ENCODE assay signal across 26 cellular contexts in the genomic region with DNA sequence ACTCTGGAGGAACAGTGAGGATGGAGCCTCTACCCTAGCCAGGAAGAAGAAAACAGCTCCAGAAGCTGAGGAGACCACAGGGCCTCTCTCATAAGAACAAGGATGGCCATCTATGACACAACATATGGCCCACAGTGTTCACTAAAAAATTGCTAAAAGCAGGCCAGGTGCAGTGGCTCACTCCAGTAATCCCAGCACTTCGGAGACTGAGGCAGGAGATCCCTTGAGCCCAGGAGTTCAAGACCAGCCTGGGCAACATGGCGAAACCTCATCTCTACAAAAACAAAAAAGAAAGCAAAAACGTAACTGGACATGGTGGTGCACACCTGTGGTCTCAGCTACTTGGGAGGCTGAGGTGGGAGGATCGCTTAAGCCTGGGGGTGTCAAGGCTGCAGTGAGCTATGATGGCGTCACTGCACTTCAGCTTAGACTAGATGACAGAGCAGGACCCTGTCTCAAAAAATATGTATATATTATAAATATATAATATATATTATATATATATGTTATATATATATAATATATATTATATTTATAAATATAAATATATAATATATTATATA.
A peak's percentile ranks its signal among the peaks of the same experiment; 100 is the strongest.
DNase-seq lines count a peak whose midpoint lies in the region; ATAC-seq and TF ChIP-seq lines count a peak whose summit lies in the region.
"Had no signal": no experiment of that assay in that cellular context is flagged by ENCODE, and none has a peak within 500 bp of the region (broad histone marks: within the 10 kb centered on the region; RNA-seq: fewer than 3 reads in every experiment).

No MANE protein-coding gene starts in this region.

- H2BK20ac ChIP-seq in IMR-90 (ENCODE audit: low read depth, low read length): no peak overlapping the region

- ATAC-seq in IMR-90 (ENCODE audit: low read depth): no peak
- ATAC-seq: left ventricle myocardium superior, WTC11 had no signal

- H3K23ac ChIP-seq in IMR-90 (ENCODE audit: low read depth, low read length): no peak overlapping the region

- H3K4ac ChIP-seq in IMR-90 (ENCODE audit: low read depth, low read length): no peak overlapping the region

- intact Hi-C loops in IMR-90 (cut with micrococcal nuclease): no loop called here
- intact Hi-C loops in dendritic cell treated with granulocyte-macrophage colony-stimulating factor and Interleukin-4, amounts not matched to agents 40 ng/mL and 50 ng/mL, for 4 days (cut with micrococcal nuclease): no loop called here

- no peak overlapping the region for H3K4me2 ChIP-seq in IMR-90 (ENCODE audit: low read depth, low read length)
- H3K4me2 ChIP-seq: KMS-11, smooth muscle cell had no signal

- peaks cover 25% of the 10 kb centered on the region for H3K4me1 Mint-ChIP-seq in activated T-cell treated with anti-CD3 and anti-CD28 coated beads, Interleukin-2, amount 50 U/mL, for 24 hours (ENCODE audit: low read depth)
- peaks cover 31% of the 10 kb centered on the region for H3K4me1 Mint-ChIP-seq in dendritic cell treated with granulocyte-macrophage colony-stimulating factor and Interleukin-4, amounts not matched to agents 40 ng/mL and 50 ng/mL, for 4 days (ENCODE audit: low read depth)
- H3K4me1 Mint-ChIP-seq: natural killer cell had no signal

- no peak overlapping the region for H3K56ac ChIP-seq in IMR-90 (ENCODE audit: extremely low read depth, insufficient read depth, low read length)

- no CpG with 5 or more reads among the region's 5 CpGs for WGBS in IMR-90 (ENCODE audit: extremely low coverage in 2 of 2, insufficient read length in 1 of 2), 2 experiments

- H2AK9ac ChIP-seq in IMR-90 (replicated peaks; ENCODE audit: low read depth, low read length, poor library complexity): no peak overlapping the region

- no peak overlapping the region for H3K27ac ChIP-seq in IMR-90 (ENCODE audit: insufficient read depth, low read length)
- H3K27ac ChIP-seq: brain microvascular endothelial cell, KMS-11 had no signal

- H3K14ac ChIP-seq in IMR-90 (replicated peaks; ENCODE audit: low read depth, low read length): no peak overlapping the region

- peaks cover 10% of the 10 kb centered on the region; the same call in 1 of the 2 replicates for H3K9me1 ChIP-seq in IMR-90 (ENCODE audit: insufficient read depth, low read length)

- no peak for TF ChIP-seq RAD21 in IMR-90 (IDR thresholded peaks at IDR 0.05; ENCODE audit: low read length)

- no peak for TF ChIP-seq CTCF in IMR-90 (conservative IDR thresholded peaks at IDR 0.05; ENCODE audit: low read depth, low read length)

- H4K8ac ChIP-seq in IMR-90 (ENCODE audit: low read depth in 2 of 2, low read length in 2 of 2): no peak overlapping the region

- 0 out of 2 replicates have a peak overlapping the region, but pooled peaks have one; percentile 61 for H2AK5ac ChIP-seq in IMR-90 (ENCODE audit: low read depth, low read length)

- H3K9me3 ChIP-seq in IMR-90 (ENCODE audit: control insufficient read depth, insufficient read depth, low read length): no peaks in the 10 kb centered on the region

- TF ChIP-seq POLR2A in IMR-90 (IDR thresholded peaks at IDR 0.05; ENCODE audit: low read depth, low read length): no peak

- POLR2A ChIA-PET in IMR-90 (lab: Charles Lee; ENCODE audit: unreplicated experiment): no interaction called here

- no peaks in the 10 kb centered on the region for H3K36me3 ChIP-seq in IMR-90 (ENCODE audit: control insufficient read depth, insufficient read depth, low read length)
- H3K36me3 ChIP-seq: brain microvascular endothelial cell had no signal

- no peak overlapping the region for H3K27ac Mint-ChIP-seq in activated T-cell treated with anti-CD3 and anti-CD28 coated beads, Interleukin-2, amount 50 U/mL, for 24 hours
- peak overlapping the region; percentile 52 for H3K27ac Mint-ChIP-seq in dendritic cell treated with granulocyte-macrophage colony-stimulating factor and Interleukin-4, amounts not matched to agents 40 ng/mL and 50 ng/mL, for 4 days
- H3K27ac Mint-ChIP-seq: natural killer cell, WTC11 had no signal

- peak; percentile 30 for DNase-seq in activated T-cell treated with anti-CD3 and anti-CD28 coated beads, Interleukin-2, amount 50 U/mL, for 24 hours
- DNase-seq in activated T-cell treated with anti-CD3 and anti-CD28 coated beads, Interleukin-2, amount 50 U/mL, for 1 hour: no peak
- DNase-seq in IMR-90 (no peak), kidney glomerular epithelial cell (lab: John Stamatoyannopoulos, UW) (no peak), SIG-M5 treated with dmso at 0.1 percent for 504 hours (lab: John Stamatoyannopoulos, UW; ENCODE audit: unreplicated experiment) (no peak), SKM-1 treated with dmso at 0.1 percent for 144 hours (lab: John Stamatoyannopoulos, UW; ENCODE audit: unreplicated experiment) (no peak)
- DNase-seq in stimulated activated CD8-positive, alpha-beta memory T cell treated with anti-CD3 and anti-CD28 coated beads, Interleukin-4, amount 100 ng/mL, for 48 hours: peak; percentile 35
- DNase-seq: activated CD4-positive, alpha-beta T cell treated with anti-CD3 and anti-CD28 coated beads, Interleukin-2, amount 50 U/mL, for 48 hours; activated naive CD4-positive, alpha-beta T cell treated with anti-CD3 and anti-CD28 coated beads for 36 hours; amniotic stem cell; brain microvascular endothelial cell; C1 segment of cervical spinal cord; Calu3; DMS79 treated with DMSO at 0.1 percent for 48 hours; left ventricle myocardium superior; MM.1S; natural killer cell; NCI-H1436; NCI-H2107; NK-92 treated with Interleukin-12 subunit alpha and Interleukin-12 subunit beta, amount 100 ng/mL, for 24 hours; SIG-M5; stimulated activated CD4-positive, alpha-beta T cell treated with anti-CD3 and anti-CD28 coated beads, Interleukin-2, amount 100 ng/mL, for 24 hours had no signal

- dilution Hi-C loops in IMR-90 (cut with HindIII; ENCODE audit: low sequenced_read_pairs, unreplicated experiment): no loop called here

- no peak overlapping the region for H4K91ac ChIP-seq in IMR-90 (ENCODE audit: insufficient read depth, low read depth, low read length)

- no peak overlapping the region for H4K5ac ChIP-seq in IMR-90 (ENCODE audit: low read depth, low read length)

- no peaks in the 10 kb centered on the region for H3K27me3 Mint-ChIP-seq in activated T-cell treated with anti-CD3 and anti-CD28 coated beads, Interleukin-2, amount 50 U/mL, for 24 hours
- H3K27me3 Mint-ChIP-seq in dendritic cell treated with granulocyte-macrophage colony-stimulating factor and Interleukin-4, amounts not matched to agents 40 ng/mL and 50 ng/mL, for 4 days: no peaks in the 10 kb centered on the region

- H3K4me1 ChIP-seq in IMR-90 (ENCODE audit: control insufficient read depth, insufficient read depth, low read length): no peaks in the 10 kb centered on the region

- peaks cover 9% of the 10 kb centered on the region for H3K9me3 Mint-ChIP-seq in activated T-cell treated with anti-CD3 and anti-CD28 coated beads, Interleukin-2, amount 50 U/mL, for 24 hours
- H3K9me3 Mint-ChIP-seq in dendritic cell treated with granulocyte-macrophage colony-stimulating factor and Interleukin-4, amounts not matched to agents 40 ng/mL and 50 ng/mL, for 4 days: peaks cover 14% of the 10 kb centered on the region
- H3K9me3 Mint-ChIP-seq: natural killer cell had no signal

- no peaks in the 10 kb centered on the region for H3K27me3 ChIP-seq in IMR-90 (ENCODE audit: control insufficient read depth, insufficient read depth, low read length)
- H3K27me3 ChIP-seq: brain microvascular endothelial cell had no signal

- H2BK120ac ChIP-seq in IMR-90 (ENCODE audit: low read depth, low read length): no peak overlapping the region

- H3K18ac ChIP-seq in IMR-90 (ENCODE audit: low read depth, low read length): no peak overlapping the region

- no peaks in the 10 kb centered on the region for H3K36me3 Mint-ChIP-seq in activated T-cell treated with anti-CD3 and anti-CD28 coated beads, Interleukin-2, amount 50 U/mL, for 24 hours (ENCODE audit: low read depth)
- no peaks in the 10 kb centered on the region for H3K36me3 Mint-ChIP-seq in dendritic cell treated with granulocyte-macrophage colony-stimulating factor and Interleukin-4, amounts not matched to agents 40 ng/mL and 50 ng/mL, for 4 days (ENCODE audit: low read depth)
- H3K36me3 Mint-ChIP-seq: natural killer cell had no signal

- in situ Hi-C loops in IMR-90 (cut with MboI; ENCODE audit: low sequenced_read_pairs): no loop called here

- CTCF ChIA-PET in IMR-90 (lab: Yijun Ruan, JAX): interaction anchor here (0.6 kb wide), 1 partner anchor 9 kb away, joined by 5 read pairs; no protein-coding TSS in a partner anchor

- no peaks in the 10 kb centered on the region for H4K20me1 ChIP-seq in IMR-90 (ENCODE audit: insufficient read depth, low read length)

- H2BK5ac ChIP-seq in IMR-90 (ENCODE audit: low read depth, low read length, poor library complexity, severe bottlenecking): no peak overlapping the region

- H2AFZ ChIP-seq in IMR-90 (replicated peaks; ENCODE audit: low read length, poor library complexity): no peak overlapping the region

- no peak overlapping the region for H2BK15ac ChIP-seq in IMR-90 (ENCODE audit: low read depth, low read length)

- H3K79me1 ChIP-seq in IMR-90 (ENCODE audit: low read depth in 1 of 2, low read length in 2 of 2): no peaks in the 10 kb centered on the region

- no TSS peak for BruUV-seq in IMR-90 (replicated peaks; lab: Mats Ljungman, UMichigan)

- no peak overlapping the region for H3K4me3 Mint-ChIP-seq in activated T-cell treated with anti-CD3 and anti-CD28 coated beads, Interleukin-2, amount 50 U/mL, for 24 hours
- H3K4me3 Mint-ChIP-seq in dendritic cell treated with granulocyte-macrophage colony-stimulating factor and Interleukin-4, amounts not matched to agents 40 ng/mL and 50 ng/mL, for 4 days: no peak overlapping the region
- H3K4me3 Mint-ChIP-seq: activated naive CD4-positive, alpha-beta T cell treated with anti-CD3 and anti-CD28 coated beads for 36 hours; natural killer cell; WTC11 had no signal

- no peak overlapping the region for H3K9ac ChIP-seq in IMR-90 (ENCODE audit: low read depth, low read length)
- H3K9ac ChIP-seq: KMS-11 had no signal

- H3K4me3 ChIP-seq in IMR-90 (ENCODE audit: insufficient read depth, low read depth, low read length): no peak overlapping the region
- H3K4me3 ChIP-seq: smooth muscle cell had no signal

TF ChIP-seq in IMR-90, 13 proteins besides CTCF, POLR2A, EP300 and RAD21 (continues in another document):
- TF ChIP-seq CHD1 (IDR thresholded peaks at IDR 0.05; ENCODE audit: low read depth, low read length): no peak
- no peak for TF ChIP-seq MAFK (IDR thresholded peaks at IDR 0.05; ENCODE audit: low read depth, low read length)
- no peak for TF ChIP-seq USF2 (IDR thresholded peaks at IDR 0.05; ENCODE audit: low read depth, low read length)
- no peak for TF ChIP-seq BHLHE40 (IDR thresholded peaks at IDR 0.05; ENCODE audit: low read depth, low read length)
- no peak for TF ChIP-seq CEBPB (IDR thresholded peaks at IDR 0.05; ENCODE audit: low read depth, low read length)
- no peak for TF ChIP-seq MXI1 (IDR thresholded peaks at IDR 0.05; ENCODE audit: borderline replicate concordance, low read depth, low read length)

Comparison
In these comparisons a context has a peak if more than half of its experiments do, and no peak if none do; other contexts are left out.
1. DNase-seq: peak in activated T-cell treated with anti-CD3 and anti-CD28 coated beads, Interleukin-2, amount 50 U/mL, for 24 hours (single experiment) and stimulated activated CD8-positive, alpha-beta memory T cell treated with anti-CD3 and anti-CD28 coated beads, Interleukin-4, amount 100 ng/mL, for 48 hours (single experiment); none in activated T-cell treated with anti-CD3 and anti-CD28 coated beads, Interleukin-2, amount 50 U/mL, for 1 hour (single experiment), IMR-90 (single experiment), kidney glomerular epithelial cell (single experiment), SIG-M5 treated with dmso at 0.1 percent for 504 hours (single experiment) and SKM-1 treated with dmso at 0.1 percent for 144 hours (single experiment).